In the genomic region with DNA sequence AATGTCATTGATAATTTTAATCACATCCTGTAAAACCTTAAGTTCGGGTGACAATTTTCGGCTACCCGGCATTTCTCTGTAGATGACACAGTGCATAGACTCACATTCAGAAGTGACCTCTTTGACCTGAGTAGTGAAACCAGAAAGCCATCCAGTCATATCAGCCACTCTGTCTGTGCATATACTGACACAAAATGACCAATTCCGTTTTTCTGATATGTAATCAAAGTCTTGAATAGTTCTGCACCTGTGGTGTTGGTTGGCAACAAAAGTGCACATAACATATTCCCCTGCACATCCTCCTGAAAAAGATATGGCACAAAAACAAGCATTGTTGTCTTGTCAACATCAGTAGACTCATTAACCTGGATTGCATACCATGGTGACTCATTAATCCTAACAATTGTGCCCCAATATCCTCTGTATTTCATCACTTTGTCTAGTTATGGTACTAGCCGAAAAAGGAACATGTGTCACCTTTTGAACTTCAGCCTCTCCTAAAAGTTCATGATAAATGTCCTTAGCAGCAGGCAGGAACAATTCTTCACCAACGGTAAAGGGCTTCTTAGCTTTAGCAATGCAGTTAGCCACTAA, we compare ENCODE assay signal across 14 cellular contexts. TPM values are rescaled to one million over a fixed set of nuclear protein-coding genes. Genes with fewer than 3 reads are reported as not detected.
DNase-seq lines count a peak whose midpoint lies in the region; ATAC-seq and TF ChIP-seq lines count a peak whose summit lies in the region.
"Had no signal": no experiment of that assay in that cellular context is flagged by ENCODE, and none has a peak within 500 bp of the region (broad histone marks: within the 10 kb centered on the region; RNA-seq: fewer than 3 reads in every experiment).

No MANE protein-coding gene starts in this region.

- CTCF ChIA-PET in mammary epithelial cell (lab: Charles Lee; ENCODE audit: low non-redundant PET) (no interaction called here), MCF 10A (lab: Yijun Ruan, JAX) (interaction anchor here (0.6 to 0.9 kb wide), 3 partner anchors 20 to 129 kb away, joined by 3 read pairs; no protein-coding TSS in a partner anchor)

- in situ Hi-C loops in mammary epithelial cell (cut with MboI; ENCODE audit: low sequenced_read_pairs in 2 of 2), result loop anchor here in 1 of 2 donors (25.0 kb wide), 1 partner anchor 278 kb away; the partner anchor contains the start of gene FAM13B

- no peaks in the 10 kb centered on the region for H4K20me1 ChIP-seq in mammary epithelial cell (ENCODE audit: insufficient read depth, low read length)

- H3K9ac ChIP-seq in mammary epithelial cell (ENCODE audit: insufficient read depth, low read length), result no peak overlapping the region

- H3K4me3 ChIP-seq in mammary epithelial cell (replicated peaks in 1 of 3; ENCODE audit: insufficient read depth in 1 of 3, low read depth in 2 of 3, low read length in 3 of 3), result no peak overlapping the region

- H3K27ac ChIP-seq in mammary epithelial cell (ENCODE audit: insufficient read depth, low read depth, low read length), result no peak overlapping the region

- peak; percentile 31 for DNase-seq in mammary epithelial cell
- no peak for DNase-seq in MCF 10A (ENCODE audit: unreplicated experiment)
- no peak for DNase-seq in NOMO-1 treated with dmso at 0.1 percent for 144 hours (lab: John Stamatoyannopoulos, UW; ENCODE audit: unreplicated experiment)
- DNase-seq in NOMO-1 treated with DMSO at 0.1 percent for 48 hours (lab: John Stamatoyannopoulos, UW; ENCODE audit: unreplicated experiment), result no peak
- DNase-seq in activated CD4-positive, alpha-beta T cell treated with anti-CD3 and anti-CD28 coated beads for 4 hours, result no peak
- no peak for DNase-seq in SIG-M5 treated with dmso at 0.1 percent for 504 hours (lab: John Stamatoyannopoulos, UW; ENCODE audit: unreplicated experiment)
- DNase-seq: activated CD4-positive, alpha-beta T cell treated with anti-CD3 and anti-CD28 coated beads for 1 hour; activated gamma-delta T cell; DND-41; NCI-H1105; NCI-H82; stimulated activated CD4-positive, alpha-beta T cell treated with anti-CD3 and anti-CD28 coated beads, Interleukin-12 subunit alpha, Interleukin-12 subunit beta, amount 100 ng/mL, for 4 hours had no signal

- no peak overlapping the region for H2AFZ ChIP-seq in mammary epithelial cell (ENCODE audit: low read depth, low read length)

- H3K4me2 ChIP-seq in mammary epithelial cell (ENCODE audit: insufficient read depth, low read depth, low read length), result no peak overlapping the region

- ATAC-seq in GM21825 (IDR thresholded peaks at IDR 0.05; ENCODE audit: unreplicated experiment) (peak; percentile 20), HG03469 (IDR thresholded peaks at IDR 0.05; ENCODE audit: unreplicated experiment) (peak; percentile 37)

- POLR2A ChIA-PET in MCF 10A (lab: Yijun Ruan, JAX), result no interaction called here

- H3K4me1 ChIP-seq in mammary epithelial cell (ENCODE audit: insufficient read depth, low read length), result peaks cover 9% of the 10 kb centered on the region

- WGBS in mammary epithelial cell (ENCODE audit: low coverage, missing lambda C conversion rate), result 85% methylated on average over 5 of the region's 6 CpGs

- H3K4me1 Mint-ChIP-seq in MCF 10A (ENCODE audit: insufficient read depth, unreplicated experiment), result peaks cover 27% of the 10 kb centered on the region

- BruUV-seq in mammary epithelial cell (replicated peaks; lab: Mats Ljungman, UMichigan) (no TSS peak), MCF 10A (replicated peaks; lab: Mats Ljungman, UMichigan) (no TSS peak)

- TF ChIP-seq CTCF in mammary epithelial cell (conservative IDR thresholded peaks at IDR 0.05 in 1 of 2, IDR thresholded peaks at IDR 0.05 in 1 of 2; ENCODE audit: extremely low read depth in 1 of 2, insufficient read depth in 1 of 2, low read depth in 1 of 2, low read length in 2 of 2) (no peak), MCF 10A (IDR thresholded peaks at IDR 0.05; ENCODE audit: unreplicated experiment) (no peak)

- no peak overlapping the region for H3K4me3 Mint-ChIP-seq in MCF 10A (ENCODE audit: unreplicated experiment)

- no peak overlapping the region for H3K27ac Mint-ChIP-seq in MCF 10A (ENCODE audit: low read depth, unreplicated experiment)

- no peaks in the 10 kb centered on the region for H3K27me3 ChIP-seq in mammary epithelial cell (ENCODE audit: insufficient read depth, low read length)

- dilution Hi-C loops in mammary epithelial cell (cut with HindIII; ENCODE audit: low sequenced_read_pairs), result no loop called here

- H3K9me3 Mint-ChIP-seq in MCF 10A (ENCODE audit: unreplicated experiment), result no peaks in the 10 kb centered on the region

- no peaks in the 10 kb centered on the region for H3K27me3 Mint-ChIP-seq in MCF 10A (ENCODE audit: insufficient read depth, unreplicated experiment)

- H3K79me2 ChIP-seq in mammary epithelial cell (ENCODE audit: insufficient read depth, low read length), result peaks cover 4% of the 10 kb centered on the region

- H3K36me3 ChIP-seq in mammary epithelial cell (ENCODE audit: insufficient read depth, low read length), result no peaks in the 10 kb centered on the region

- intact Hi-C loops in mammary epithelial cell (cut with micrococcal nuclease) (no loop called here), MCF 10A (cut with micrococcal nuclease) (no loop called here)

- H3K9me3 ChIP-seq in mammary epithelial cell (replicated peaks; ENCODE audit: insufficient read depth, low read length), result no peaks in the 10 kb centered on the region

- H3K36me3 Mint-ChIP-seq in MCF 10A (ENCODE audit: insufficient read depth, unreplicated experiment), result peaks cover 2% of the 10 kb centered on the region

RNA-seq across cellular contexts. Expression of gene HNRNPA0, which starts 4.7 kb away (rescaled TPM):
- total RNA-seq in mammary epithelial cell (10 to 100 TPM; 15.8 to 22.2 TPM), MCF 10A (2022) (30.8 and 31.8 TPM in 2 replicates)
- polyA plus RNA-seq in mammary epithelial cell, result 10.2 TPM
- polyA minus RNA-seq in mammary epithelial cell, result 5.1 TPM

RNA-seq across cellular contexts. Expression of gene KLHL3, which starts 22.9 kb away (rescaled TPM):
- 1 to 10 TPM; 3.3 to 4.9 TPM for total RNA-seq in mammary epithelial cell
- polyA plus RNA-seq in mammary epithelial cell, result 2.9 TPM
- polyA minus RNA-seq in mammary epithelial cell, result 2.3 TPM
- 0.27 and 0.49 TPM in 2 replicates for total RNA-seq in MCF 10A (2022)
